Comparison of ENCODE assay signal across 8 cellular contexts in the genomic region with DNA sequence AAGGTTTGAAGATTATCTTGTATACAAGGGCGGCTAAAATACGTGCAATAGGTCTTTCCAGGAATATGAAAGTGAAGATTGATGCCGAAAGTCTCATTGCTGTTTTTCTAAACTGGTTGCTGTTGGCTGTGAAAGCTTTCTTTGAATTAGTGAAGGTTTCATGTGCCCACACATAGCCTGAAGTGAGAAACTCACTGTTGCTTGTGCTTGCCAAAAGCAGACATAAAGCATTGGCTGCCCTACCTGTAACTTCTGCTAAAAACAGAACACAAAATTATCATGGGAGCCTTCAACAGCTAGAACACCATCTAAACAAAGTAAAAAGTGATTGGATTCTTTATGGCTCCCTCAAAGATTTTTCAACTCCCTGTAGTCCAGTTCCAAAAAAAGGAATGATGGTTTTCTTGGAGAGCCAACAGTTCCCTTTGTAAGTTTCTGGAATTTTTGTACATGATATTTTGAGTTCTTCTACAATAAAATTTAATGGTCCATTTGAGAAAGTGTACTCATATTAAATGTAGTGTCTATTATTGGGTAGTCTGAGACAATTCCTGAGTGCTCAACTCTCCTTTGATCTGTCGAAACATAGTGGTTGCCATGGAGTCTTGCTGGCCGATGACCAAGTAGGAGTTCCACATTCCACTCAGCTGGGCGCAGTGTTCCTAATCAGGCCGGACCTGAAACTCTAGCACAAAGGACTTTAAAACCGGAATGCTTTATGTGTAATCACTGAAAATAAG.
DNase-seq lines count a peak whose midpoint lies in the region; ATAC-seq and TF ChIP-seq lines count a peak whose summit lies in the region.

No MANE protein-coding gene starts in this region.

- H3K9me3 Mint-ChIP-seq in progenitor cell of endocrine pancreas (ENCODE audit: low read depth): no peaks in the 10 kb centered on the region

- peak in 2 of 6 experiments; percentile 10 to 43 for TF ChIP-seq CTCF in adrenal gland (IDR thresholded peaks at IDR 0.05)
- TF ChIP-seq CTCF in cardiac muscle cell (IDR thresholded peaks at IDR 0.05; ENCODE audit: low read depth, low read length): peak; percentile 43
- peak; percentile 27 for TF ChIP-seq CTCF in progenitor cell of endocrine pancreas (IDR thresholded peaks at IDR 0.05; ENCODE audit: unreplicated experiment)

- no peaks in the 10 kb centered on the region for H3K9me3 ChIP-seq in adrenal gland (replicated peaks in 1 of 3)
- no peaks in the 10 kb centered on the region for H3K9me3 ChIP-seq in cardiac muscle cell (ENCODE audit: low read depth)

- ATAC-seq in HG02623 (IDR thresholded peaks at IDR 0.05; ENCODE audit: unreplicated experiment) (no peak), HG02759 (IDR thresholded peaks at IDR 0.05; ENCODE audit: unreplicated experiment) (no peak)

- intact Hi-C loops in adrenal gland (cut with DNase I): no loop called here

- H3K4me1 ChIP-seq in adrenal gland (replicated peaks in 1 of 2) (peaks cover 12 to 17% of the 10 kb centered on the region in 2 donors), cardiac muscle cell (ENCODE audit: low read depth) (peaks cover 18% of the 10 kb centered on the region)

- H3K4me1 Mint-ChIP-seq in progenitor cell of endocrine pancreas (ENCODE audit: low read depth): peaks cover 15% of the 10 kb centered on the region

- DNase-seq in Ammon's horn (ENCODE audit: low spot score) (peak; percentile 85), HS-5 (ENCODE audit: low read depth) (peak; percentile 30), adrenal gland (peak; percentile 87 to 97 (median 93)), cardiac muscle cell (ENCODE audit: low read depth in 1 of 2, low spot score in 1 of 2) (peak; percentile 93 to 94), progenitor cell of endocrine pancreas (ENCODE audit: low spot score, unreplicated experiment) (peak; percentile 35), NCI-H2171 (lab: John Stamatoyannopoulos, UW) (no peak)

- H3K36me3 Mint-ChIP-seq in progenitor cell of endocrine pancreas (ENCODE audit: insufficient read depth): peaks cover 8% of the 10 kb centered on the region

- peak overlapping the region; percentile 12 for H3K4me3 Mint-ChIP-seq in progenitor cell of endocrine pancreas (ENCODE audit: low read depth)

- WGBS in adrenal gland, 4 donors: 28 to 32% (median 30%) methylated on average over 8 of the region's 8 CpGs

- H3K27me3 ChIP-seq in adrenal gland: no peaks in the 10 kb centered on the region
- no peaks in the 10 kb centered on the region for H3K27me3 ChIP-seq in cardiac muscle cell

- H3K27me3 Mint-ChIP-seq in progenitor cell of endocrine pancreas: no peaks in the 10 kb centered on the region

- no peak overlapping the region for H3K4me3 ChIP-seq in adrenal gland
- H3K4me3 ChIP-seq in cardiac muscle cell: no peak overlapping the region

- no peaks in the 10 kb centered on the region for H3K36me3 ChIP-seq in adrenal gland (replicated peaks in 1 of 2)
- H3K36me3 ChIP-seq in cardiac muscle cell: no peaks in the 10 kb centered on the region

- peak overlapping the region; percentile 93 for H3K27ac Mint-ChIP-seq in progenitor cell of endocrine pancreas

- H3K27ac ChIP-seq in adrenal gland (peak overlapping the region in 1 of 5 donors; percentile 18), cardiac muscle cell (peak overlapping the region; percentile 85)

- no peak for TF ChIP-seq POLR2A in adrenal gland (IDR thresholded peaks at IDR 0.05)
